Comparison of ENCODE assay signal across 21 cellular contexts in genomic region chr11:87466228-87466627, GRCh38.
DNase-seq lines count a peak whose midpoint lies in the region; ATAC-seq and TF ChIP-seq lines count a peak whose summit lies in the region.
"Had no signal": no experiment of that assay in that cellular context is flagged by ENCODE, and none has a peak within 500 bp of the region (broad histone marks: within the 10 kb centered on the region; RNA-seq: fewer than 3 reads in every experiment).

No MANE protein-coding gene starts in this region.

- TF ChIP-seq POLR2A in esophagus muscularis mucosa (IDR thresholded peaks at IDR 0.05; ENCODE audit: low read depth) = no peak

- CTCF ChIA-PET in SK-N-SH (lab: Yijun Ruan, JAX) = interaction anchor here (0.7 to 1.0 kb wide), 2 partner anchors 12 to 24 kb away, joined by 3 read pairs; no protein-coding TSS in a partner anchor

- H3K9me3 ChIP-seq in esophagus muscularis mucosa = no peaks in the 10 kb centered on the region
- H3K9me3 ChIP-seq in smooth muscle cell (replicated peaks; ENCODE audit: low read depth) = no peaks in the 10 kb centered on the region
- no peaks in the 10 kb centered on the region for H3K9me3 ChIP-seq in SK-N-SH
- H3K9me3 ChIP-seq: esophagus squamous epithelium had no signal

- no peak for TF ChIP-seq EP300 in esophagus muscularis mucosa (IDR thresholded peaks at IDR 0.05)
- no peak for TF ChIP-seq EP300 in SK-N-SH (IDR thresholded peaks at IDR 0.05; ENCODE audit: borderline replicate concordance in 1 of 2, low read depth in 1 of 2, low read length in 1 of 2)

- no peaks in the 10 kb centered on the region for H3K9me2 ChIP-seq in SK-N-SH

- H2AFZ ChIP-seq in smooth muscle cell (ENCODE audit: low read depth) (peak overlapping the region; percentile 29), SK-N-SH (ENCODE audit: low read depth) (no peak overlapping the region)

- H3K4me2 ChIP-seq in smooth muscle cell (no peak overlapping the region), SK-N-SH (no peak overlapping the region)

- POLR2A ChIA-PET in SK-N-SH (lab: Yijun Ruan, JAX) = no interaction called here

- DNase-seq in GM04504 (ENCODE audit: low read depth) (peak; percentile 59), esophagus muscularis mucosa (ENCODE audit: extremely low spot score) (peak; percentile 91), mesothelial cell of epicardium (ENCODE audit: low spot score in 2 of 2, unreplicated experiment in 2 of 2) (no peak), smooth muscle cell (lab: John Stamatoyannopoulos, UW; ENCODE audit: unreplicated experiment) (no peak), posterior cingulate gyrus (no peak), C1 segment of cervical spinal cord (lab: John Stamatoyannopoulos, UW) (no peak), SK-N-SH (no peak)
- DNase-seq: activated CD4-positive, alpha-beta T cell treated with anti-CD3 and anti-CD28 coated beads, Interleukin-2, amount 50 U/mL, for 48 hours; effector CD8-positive, alpha-beta T cell; esophagus squamous epithelium; H9; hippocampal formation; NCI-H526 treated with DMSO at 0.1 percent for 48 hours; nephron progenitor cell; OCI-M1; SIG-M5; stimulated activated naive CD4-positive, alpha-beta T cell; trophoblast cell had no signal

- TF ChIP-seq CTCF in esophagus muscularis mucosa (IDR thresholded peaks at IDR 0.05) = no peak
- TF ChIP-seq CTCF in mesothelial cell of epicardium (IDR thresholded peaks at IDR 0.05; ENCODE audit: unreplicated experiment) = no peak
- TF ChIP-seq CTCF in smooth muscle cell (IDR thresholded peaks at IDR 0.05; ENCODE audit: borderline replicate concordance, insufficient read depth, poor library complexity, severe bottlenecking) = no peak
- no peak for TF ChIP-seq CTCF in SK-N-SH (IDR thresholded peaks at IDR 0.05)

- H3K4me1 Mint-ChIP-seq in mesothelial cell of epicardium = peaks cover 14% of the 10 kb centered on the region
- H3K4me1 Mint-ChIP-seq: B cell had no signal

- H3K27ac ChIP-seq in esophagus muscularis mucosa (replicated peaks in 1 of 4) (peak overlapping the region in 2 of 4 donors; percentile 2 to 3), smooth muscle cell (ENCODE audit: low read depth) (no peak overlapping the region), SK-N-SH (ENCODE audit: low read depth in 2 of 2, low read length in 1 of 2) (no peak overlapping the region)

- TF ChIP-seq RAD21 in SK-N-SH (IDR thresholded peaks at IDR 0.05; ENCODE audit: low read length) = no peak

- no peak overlapping the region for H3K9ac ChIP-seq in smooth muscle cell (ENCODE audit: low read depth)
- no peak overlapping the region for H3K9ac ChIP-seq in SK-N-SH

- no peaks in the 10 kb centered on the region for H3K27me3 Mint-ChIP-seq in mesothelial cell of epicardium (ENCODE audit: low read depth)
- H3K27me3 Mint-ChIP-seq: B cell had no signal

- no peaks in the 10 kb centered on the region for H4K20me1 ChIP-seq in smooth muscle cell (ENCODE audit: low read depth)
- H4K20me1 ChIP-seq in SK-N-SH (ENCODE audit: insufficient read depth) = no peaks in the 10 kb centered on the region

- H3K4me3 ChIP-seq in esophagus muscularis mucosa (no peak overlapping the region), smooth muscle cell (no peak overlapping the region), SK-N-SH (ENCODE audit: low read depth in 2 of 2, low read length in 1 of 2) (no peak overlapping the region)
- H3K4me3 ChIP-seq: esophagus squamous epithelium had no signal

- H3K4me3 Mint-ChIP-seq in mesothelial cell of epicardium = no peak overlapping the region
- H3K4me3 Mint-ChIP-seq: B cell, H9, nephron progenitor cell had no signal

- intact Hi-C loops in esophagus muscularis mucosa (cut with DNase I) (no loop called here), posterior cingulate gyrus (cut with DNase I) (no loop called here)

- no peaks in the 10 kb centered on the region for H3K27me3 ChIP-seq in esophagus muscularis mucosa
- no peaks in the 10 kb centered on the region for H3K27me3 ChIP-seq in smooth muscle cell (ENCODE audit: low read depth)
- H3K27me3 ChIP-seq in SK-N-SH (ENCODE audit: insufficient read depth) = peaks cover 7% of the 10 kb centered on the region; the same call in 1 of the 2 replicates
- H3K27me3 ChIP-seq: esophagus squamous epithelium had no signal

- H3F3A ChIP-seq in smooth muscle cell (ENCODE audit: low read depth) (no peaks in the 10 kb centered on the region), SK-N-SH (replicated peaks; ENCODE audit: insufficient read depth) (no peaks in the 10 kb centered on the region)

- H3K36me3 Mint-ChIP-seq in mesothelial cell of epicardium = no peaks in the 10 kb centered on the region

- peaks cover 3% of the 10 kb centered on the region for H3K9me3 Mint-ChIP-seq in mesothelial cell of epicardium
- H3K9me3 Mint-ChIP-seq: H9, nephron progenitor cell had no signal

- no peaks in the 10 kb centered on the region for H3K36me3 ChIP-seq in esophagus muscularis mucosa
- H3K36me3 ChIP-seq in smooth muscle cell (ENCODE audit: low read depth) = no peaks in the 10 kb centered on the region
- no peaks in the 10 kb centered on the region for H3K36me3 ChIP-seq in SK-N-SH (replicated peaks in 1 of 2; ENCODE audit: control insufficient read depth in 1 of 2, insufficient read depth in 2 of 2, low read length in 1 of 2)
- H3K36me3 ChIP-seq: esophagus squamous epithelium had no signal

- no peak for ATAC-seq in HG02588 (IDR thresholded peaks at IDR 0.05; ENCODE audit: unreplicated experiment)
- ATAC-seq: HepG2 had no signal

- H3K79me2 ChIP-seq in smooth muscle cell (ENCODE audit: low read depth) = no peaks in the 10 kb centered on the region
- H3K79me2 ChIP-seq in SK-N-SH (ENCODE audit: insufficient read depth) = no peaks in the 10 kb centered on the region

- H3K4me1 ChIP-seq in esophagus muscularis mucosa (peaks cover 0 to 18% (median 16%) of the 10 kb centered on the region in 4 donors), smooth muscle cell (ENCODE audit: low read depth) (no peaks in the 10 kb centered on the region), SK-N-SH (ENCODE audit: control insufficient read depth in 1 of 2, insufficient read depth in 2 of 2, low read depth in 1 of 2, low read length in 1 of 2) (no peaks in the 10 kb centered on the region)
- H3K4me1 ChIP-seq: esophagus squamous epithelium had no signal

- H3K27ac Mint-ChIP-seq in mesothelial cell of epicardium = peak overlapping the region; percentile 70
- H3K27ac Mint-ChIP-seq: B cell, nephron progenitor cell had no signal

- 14% methylated on average over 2 of the region's 2 CpGs for WGBS in esophagus muscularis mucosa
- 33% methylated on average over 2 of the region's 2 CpGs for WGBS in smooth muscle cell (ENCODE audit: low lambda C conversion rate)
- 0% methylated on average over 2 of the region's 2 CpGs for WGBS in SK-N-SH (ENCODE audit: low lambda C conversion rate)

TF ChIP-seq in SK-N-SH, 30 proteins besides CTCF, POLR2A, EP300 and RAD21:
- TF ChIP-seq FOXM1 (IDR thresholded peaks at IDR 0.05; ENCODE audit: low read depth) (no peak), IRF3 (IDR thresholded peaks at IDR 0.05; ENCODE audit: low read depth, low read length) (no peak)
- TF ChIP-seq, protein P1, sequence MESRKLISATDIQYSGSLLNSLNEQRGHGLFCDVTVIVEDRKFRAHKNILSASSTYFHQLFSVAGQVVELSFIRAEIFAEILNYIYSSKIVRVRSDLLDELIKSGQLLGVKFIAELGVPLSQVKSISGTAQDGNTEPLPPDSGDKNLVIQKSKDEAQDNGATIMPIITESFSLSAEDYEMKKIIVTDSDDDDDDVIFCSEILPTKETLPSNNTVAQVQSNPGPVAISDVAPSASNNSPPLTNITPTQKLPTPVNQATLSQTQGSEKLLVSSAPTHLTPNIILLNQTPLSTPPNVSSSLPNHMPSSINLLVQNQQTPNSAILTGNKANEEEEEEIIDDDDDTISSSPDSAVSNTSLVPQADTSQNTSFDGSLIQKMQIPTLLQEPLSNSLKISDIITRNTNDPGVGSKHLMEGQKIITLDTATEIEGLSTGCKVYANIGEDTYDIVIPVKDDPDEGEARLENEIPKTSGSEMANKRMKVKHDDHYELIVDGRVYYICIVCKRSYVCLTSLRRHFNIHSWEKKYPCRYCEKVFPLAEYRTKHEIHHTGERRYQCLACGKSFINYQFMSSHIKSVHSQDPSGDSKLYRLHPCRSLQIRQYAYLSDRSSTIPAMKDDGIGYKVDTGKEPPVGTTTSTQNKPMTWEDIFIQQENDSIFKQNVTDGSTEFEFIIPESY (IDR thresholded peaks at IDR 0.05; ENCODE audit: borderline replicate concordance, low read depth) = no peak

Comparison
In these comparisons a context has a peak if more than half of its experiments do, and no peak if none do; other contexts are left out.
1. DNase-seq: peak in GM04504 (single experiment) and esophagus muscularis mucosa (single experiment); none in mesothelial cell of epicardium (0 of 2), smooth muscle cell (single experiment), posterior cingulate gyrus (0 of 10), C1 segment of cervical spinal cord (0 of 14) and SK-N-SH (single experiment).